In genomic region chr14:61466905-61467280, GRCh38 we compare ENCODE assay signal across 15 cellular contexts.
DNase-seq lines count a peak whose midpoint lies in the region; ATAC-seq, FAIRE-seq and TF ChIP-seq lines count a peak whose summit lies in the region.
"Had no signal": no experiment of that assay in that cellular context is flagged by ENCODE, and none has a peak within 500 bp of the region (broad histone marks: within the 10 kb centered on the region; RNA-seq: fewer than 3 reads in every experiment).

No MANE protein-coding gene starts in this region.

- intact Hi-C loops in CD4-positive, alpha-beta memory T cell (cut with micrococcal nuclease): loop anchor here (5.0 kb wide), 1 partner anchor 35 kb away; no protein-coding TSS in a partner anchor

- no peak overlapping the region for H4K8ac ChIP-seq in H1 (ENCODE audit: extremely low read depth, insufficient read depth, low read length)

- no peak for DNase-seq in CD4-positive, alpha-beta memory T cell
- DNase-seq in H1 (ENCODE audit: low read depth in 1 of 2, low spot score in 2 of 2) (no peak), osteoblast (ENCODE audit: insufficient read length, low spot score, missing footprints) (no peak), NCI-H82 treated with DMSO at 0.1 percent for 48 hours (lab: John Stamatoyannopoulos, UW; ENCODE audit: unreplicated experiment) (no peak), AG08396 (ENCODE audit: low spot score) (no peak)
- DNase-seq: NCI-H1417 treated with DMSO at 0.1 percent for 48 hours; NCI-H510A; stimulated activated CD4-positive, alpha-beta T cell treated with anti-CD3 and anti-CD28 coated beads, Interleukin-4, amount 100 ng/mL, for 4 hours had no signal

- H3K27me3 Mint-ChIP-seq in CD4-positive, alpha-beta memory T cell: no peaks in the 10 kb centered on the region
- H3K27me3 Mint-ChIP-seq: stimulated activated memory B cell treated with anti-CD40 and anti-IgM and Interleukin-4, amounts not matched to agents 10 μg/mL and 1 μg/mL and 100 μg/mL, for 72 hours had no signal

- H3K36me3 ChIP-seq in CD4-positive, alpha-beta memory T cell (ENCODE audit: insufficient read depth, low read length): peaks cover 48% of the 10 kb centered on the region
- H3K36me3 ChIP-seq in HUES48 (ENCODE audit: control insufficient read depth, insufficient read depth, low read length) (no peaks in the 10 kb centered on the region), H1 (ENCODE audit: control insufficient read depth in 2 of 4, insufficient read depth in 4 of 4, low read length in 3 of 4) (no peaks in the 10 kb centered on the region), osteoblast (ENCODE audit: insufficient read depth, low read length) (no peaks in the 10 kb centered on the region)

- TF ChIP-seq EP300 in H1 (IDR thresholded peaks at IDR 0.05; ENCODE audit: borderline replicate concordance in 1 of 2, low read depth in 2 of 2, low read length in 2 of 2): no peak

- H3K14ac ChIP-seq in H1 (ENCODE audit: insufficient read length): no peak overlapping the region

- no peaks in the 10 kb centered on the region for H3K9me3 ChIP-seq in CD4-positive, alpha-beta memory T cell (ENCODE audit: control insufficient read depth in 1 of 2, low read length in 2 of 2)
- no peaks in the 10 kb centered on the region for H3K9me3 ChIP-seq in HUES48 (ENCODE audit: control insufficient read depth, insufficient read depth, low read length)
- H3K9me3 ChIP-seq in H1 (ENCODE audit: insufficient read depth in 2 of 2, low read depth in 1 of 2, low read length in 1 of 2): no peaks in the 10 kb centered on the region
- H3K9me3 ChIP-seq in osteoblast (ENCODE audit: low read depth, low read length): no peaks in the 10 kb centered on the region

- peak overlapping the region; percentile 50 for H3K4ac ChIP-seq in H1 (replicated peaks; ENCODE audit: insufficient read length, low read depth, low read length)

- H3K4me1 ChIP-seq in CD4-positive, alpha-beta memory T cell (ENCODE audit: insufficient read depth, low read length): peaks cover 74% of the 10 kb centered on the region
- peaks cover 59% of the 10 kb centered on the region for H3K4me1 ChIP-seq in HUES48 (ENCODE audit: control insufficient read depth, insufficient read depth, low read length)
- peaks cover 4 to 21% (median 18%) of the 10 kb centered on the region in 4 experiments for H3K4me1 ChIP-seq in H1 (replicated peaks in 1 of 4; ENCODE audit: control insufficient read depth in 3 of 4, insufficient read depth in 4 of 4, low read length in 3 of 4)
- H3K4me1 ChIP-seq in osteoblast (ENCODE audit: insufficient read depth, low read length): peaks cover 51% of the 10 kb centered on the region

- no peak overlapping the region for H2AK5ac ChIP-seq in H1 (ENCODE audit: low read depth, low read length)

- H3K4me3 Mint-ChIP-seq in CD4-positive, alpha-beta memory T cell: no peak overlapping the region
- H3K4me3 Mint-ChIP-seq: stimulated activated memory B cell treated with anti-CD40 and anti-IgM and Interleukin-4, amounts not matched to agents 10 μg/mL and 1 μg/mL and 100 μg/mL, for 72 hours had no signal

- peak overlapping the region; percentile 13; the same call in 1 of the 2 replicates for H2BK15ac ChIP-seq in H1 (ENCODE audit: low read length)

- H3K18ac ChIP-seq in H1 (ENCODE audit: extremely low read depth, low read length): peak overlapping the region; percentile 89

- POLR2A ChIA-PET in CD4-positive, alpha-beta memory T cell (lab: Charles Lee; ENCODE audit: partially characterized antibody): interaction anchor here (0.6 to 1.0 kb wide), 2 partner anchors 264 to 278 kb away, joined by 3 read pairs; no protein-coding TSS in a partner anchor
- POLR2A ChIA-PET in H1 (lab: Charles Lee; ENCODE audit: partially characterized antibody): interaction anchor here (0.7 to 2.0 kb wide), 6 partner anchors 13 to 295 kb away, joined by 3 to 6 read pairs (median 4); partner anchors contain the start of genes HIF1A and SNAPC1

- H2BK12ac ChIP-seq in H1 (ENCODE audit: low read depth, low read length): peak overlapping the region; percentile 89

- H3K9ac ChIP-seq in HUES48 (ENCODE audit: low read depth, low read length) (peak overlapping the region; percentile 33), H1 (replicated peaks in 1 of 4; ENCODE audit: extremely low read depth in 1 of 4, low read depth in 3 of 4, low read length in 3 of 4) (peak overlapping the region in 3 of 4 experiments; percentile 36 to 50 (median 46); a peak in 5 of 7 replicates)

- H3K27me3 ChIP-seq in CD4-positive, alpha-beta memory T cell (ENCODE audit: insufficient read depth, low read length): no peaks in the 10 kb centered on the region
- H3K27me3 ChIP-seq in HUES48 (ENCODE audit: control insufficient read depth, insufficient read depth, low read length) (no peaks in the 10 kb centered on the region), H1 (replicated peaks in 1 of 4; ENCODE audit: control insufficient read depth in 3 of 4, extremely low read depth in 1 of 4, insufficient read depth in 3 of 4, low read length in 3 of 4) (no peaks in the 10 kb centered on the region), osteoblast (ENCODE audit: insufficient read depth, low read length) (no peaks in the 10 kb centered on the region)

- peak overlapping the region; percentile 82 for H2BK120ac ChIP-seq in H1 (replicated peaks; ENCODE audit: low read depth, low read length)

- H3K4me1 Mint-ChIP-seq in CD4-positive, alpha-beta memory T cell: peaks cover 60 to 90% (median 75%) of the 10 kb centered on the region in 4 donors

- peak overlapping the region; percentile 63 for H4K5ac ChIP-seq in H1 (ENCODE audit: insufficient read length, low read depth, low read length)

- peak overlapping the region; percentile 75 for H2AFZ ChIP-seq in H1 (ENCODE audit: low read length)
- H2AFZ ChIP-seq in osteoblast (ENCODE audit: low read length): no peak overlapping the region

- no peak for ATAC-seq in HG03342 (IDR thresholded peaks at IDR 0.05; ENCODE audit: unreplicated experiment)
- ATAC-seq: K562; stimulated activated memory B cell treated with anti-CD40 and anti-IgM and Interleukin-4, amounts not matched to agents 10 μg/mL and 1 μg/mL and 100 μg/mL, for 72 hours had no signal

- TF ChIP-seq POLR2A in H1 (IDR thresholded peaks at IDR 0.05; ENCODE audit: control extremely low read depth in 1 of 2, low read depth in 2 of 2, low read length in 2 of 2): no peak

- FAIRE-seq in H1 (lab: Jason Lieb, UNC): no peak
- FAIRE-seq: G401.6, GM19239, K562 had no signal

- H4K20me1 ChIP-seq in H1 (replicated peaks in 1 of 2; ENCODE audit: control insufficient read depth in 1 of 2, insufficient read depth in 2 of 2, low read length in 2 of 2): no peaks in the 10 kb centered on the region
- H4K20me1 ChIP-seq in osteoblast (ENCODE audit: insufficient read depth, low read length): no peaks in the 10 kb centered on the region

- H3K23me2 ChIP-seq in H1 (ENCODE audit: low read depth, low read length): peaks cover 4% of the 10 kb centered on the region; the same call in 1 of the 2 replicates

- no peak overlapping the region for H3K4me3 ChIP-seq in CD4-positive, alpha-beta memory T cell (ENCODE audit: low read length in 2 of 2)
- H3K4me3 ChIP-seq in HUES48 (ENCODE audit: low read depth, low read length) (peak overlapping the region; percentile 18), H1 (ENCODE audit: extremely low read depth in 1 of 4, insufficient read depth in 2 of 4, low read depth in 3 of 4, low read length in 4 of 4) (peak overlapping the region; percentile 2 to 44 (median 26); a peak in 5 of 8 replicates), osteoblast (ENCODE audit: insufficient read depth, low read length) (no peak overlapping the region)
- H3K4me3 ChIP-seq: K562 had no signal

- H3K23ac ChIP-seq in H1 (ENCODE audit: insufficient read length): no peak overlapping the region

- H4K91ac ChIP-seq in H1 (replicated peaks; ENCODE audit: insufficient read length, low read length): peak overlapping the region; percentile 57

- 69% methylated on average over 3 of the region's 3 CpGs; no CpG with 5 or more reads in 1 of the 2 experiments for WGBS in H1 (ENCODE audit: extremely low coverage in 1 of 2, insufficient coverage in 1 of 2, insufficient read length in 1 of 2, insufficient replicate concordance in 2 of 2, low coverage in 1 of 2, low lambda C conversion rate in 2 of 2, missing lambda C conversion rate in 1 of 2), 2 experiments

- TF ChIP-seq CTCF in H1 (IDR thresholded peaks at IDR 0.05; ENCODE audit: control extremely low read depth in 1 of 3, insufficient read depth in 1 of 3, low read depth in 1 of 3, low read length in 3 of 3) (no peak), osteoblast (IDR thresholded peaks at IDR 0.05; ENCODE audit: extremely low read depth, low read depth, low read length) (no peak)

- H3K36me3 Mint-ChIP-seq in CD4-positive, alpha-beta memory T cell: peaks cover 41 to 84% of the 10 kb centered on the region in 2 donors
- H3K36me3 Mint-ChIP-seq: stimulated activated memory B cell treated with anti-CD40 and anti-IgM and Interleukin-4, amounts not matched to agents 10 μg/mL and 1 μg/mL and 100 μg/mL, for 72 hours had no signal

- H2BK5ac ChIP-seq in H1 (ENCODE audit: low read depth, low read length): peak overlapping the region; percentile 76; the same call in 1 of the 2 replicates

- no peak overlapping the region for H3K56ac ChIP-seq in H1 (replicated peaks; ENCODE audit: insufficient read length, low read depth, low read length)

- H3K4me2 ChIP-seq in H1 (ENCODE audit: insufficient read depth in 1 of 2, low read depth in 2 of 2, low read length in 2 of 2) (peak overlapping the region; percentile 59 to 77), osteoblast (ENCODE audit: insufficient read depth, low read length) (no peak overlapping the region)

- TF ChIP-seq RAD21 in H1 (IDR thresholded peaks at IDR 0.05 in 1 of 2, conservative IDR thresholded peaks at IDR 0.05 in 1 of 2; ENCODE audit: low read depth in 2 of 2, low read length in 2 of 2): no peak

- no peak overlapping the region for H3K27ac ChIP-seq in CD4-positive, alpha-beta memory T cell (ENCODE audit: low read depth, low read length)
- H3K27ac ChIP-seq in HUES48 (ENCODE audit: low read depth, low read length) (peak overlapping the region; percentile 74), H1 (ENCODE audit: low read depth, low read length) (peak overlapping the region; percentile 80; the same call in 1 of the 2 replicates), osteoblast (ENCODE audit: low read depth, low read length) (peak overlapping the region; percentile 92)
- H3K27ac ChIP-seq: VCaP had no signal

- 0 out of 2 replicates have a peak, but pooled peaks cover 2% of the 10 kb centered on the region for H3K79me1 ChIP-seq in H1 (ENCODE audit: low read depth, low read length)

- peak overlapping the region; percentile 99 for H2BK20ac ChIP-seq in H1 (ENCODE audit: low read length)

- no peaks in the 10 kb centered on the region for H3K79me2 ChIP-seq in H1 (ENCODE audit: control insufficient read depth in 1 of 2, insufficient read depth in 2 of 2, low read length in 2 of 2)
- H3K79me2 ChIP-seq in osteoblast (ENCODE audit: insufficient read depth, low read length): peaks cover 33% of the 10 kb centered on the region

- peak overlapping the region in 4 of 7 donors; percentile 32 to 95 (median 49) for H3K27ac Mint-ChIP-seq in CD4-positive, alpha-beta memory T cell
- H3K27ac Mint-ChIP-seq: stimulated activated memory B cell treated with anti-CD40 and anti-IgM and Interleukin-4, amounts not matched to agents 10 μg/mL and 1 μg/mL and 100 μg/mL, for 72 hours had no signal

- CTCF ChIA-PET in CD4-positive, alpha-beta memory T cell (lab: Charles Lee; ENCODE audit: partially characterized antibody): interaction anchor here (0.8 to 1.3 kb wide), 2 partner anchors 9 to 264 kb away, joined by 3 to 5 read pairs; no protein-coding TSS in a partner anchor
- CTCF ChIA-PET in H1 (lab: Charles Lee; ENCODE audit: partially characterized antibody): interaction anchor here (0.9 to 3.2 kb wide), 5 partner anchors 11 to 370 kb away, joined by 3 to 13 read pairs (median 4); partner anchors contain the start of gene SNAPC1

- H3K9me3 Mint-ChIP-seq in CD4-positive, alpha-beta memory T cell: peaks cover 0 to 5% (median 0%) of the 10 kb centered on the region in 8 donors
- H3K9me3 Mint-ChIP-seq: stimulated activated memory B cell treated with anti-CD40 and anti-IgM and Interleukin-4, amounts not matched to agents 10 μg/mL and 1 μg/mL and 100 μg/mL, for 72 hours had no signal

Comparison
In these comparisons a context has a peak if more than half of its experiments do, and no peak if none do; other contexts are left out.
1. H3K4me3 ChIP-seq: peak in HUES48 (single experiment) and H1 (4 of 4); none in CD4-positive, alpha-beta memory T cell (0 of 2) and osteoblast (single experiment).